ENCODE assay signal across 2 cellular contexts in the genomic region with DNA sequence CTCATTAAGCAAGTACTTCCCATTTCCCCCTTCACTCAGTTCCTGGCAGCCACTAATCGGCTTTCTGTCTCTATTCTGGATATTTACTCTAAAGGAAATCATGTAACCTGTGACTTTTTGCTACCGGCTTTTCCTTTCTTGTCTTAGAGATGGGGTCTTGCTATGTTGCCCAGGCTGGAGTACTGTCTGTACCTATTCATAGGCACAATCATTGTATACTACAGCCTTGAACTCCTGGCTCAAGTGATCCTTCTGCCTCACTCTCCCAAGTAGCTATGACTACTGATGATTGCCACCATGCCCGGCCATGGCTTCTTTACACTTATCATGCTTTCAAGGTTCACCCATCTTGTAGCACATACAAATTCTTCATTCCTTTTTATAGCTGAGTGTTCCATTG.
TF ChIP-seq lines count a peak whose summit lies in the region.

No MANE protein-coding gene starts in this region.

TF ChIP-seq in WTC11, 78 proteins besides CTCF, POLR2A, EP300 and RAD21:
- TF ChIP-seq ZNF121 (CRISPR knock-in tag; IDR thresholded peaks at IDR 0.05), result peak; percentile 56; the same call in 1 of the 2 replicates
- TF ChIP-seq ZNF416 (CRISPR knock-in tag; IDR thresholded peaks at IDR 0.05), result no peak

TF ChIP-seq in K562, 482 proteins besides CTCF, POLR2A, EP300 and RAD21:
- TF ChIP-seq PTTG1 (tag; IDR thresholded peaks at IDR 0.05; ENCODE audit: low read depth), result no peak
- TF ChIP-seq CGGBP1 (CRISPR knock-in tag; IDR thresholded peaks at IDR 0.05), result no peak
- TF ChIP-seq FOXM1 (IDR thresholded peaks at IDR 0.05; ENCODE audit: low read depth), result no peak
- TF ChIP-seq FOXM1 (CRISPR knock-in tag; IDR thresholded peaks at IDR 0.05; ENCODE audit: low read depth), result no peak
- no peak for TF ChIP-seq ZBTB49 (CRISPR knock-in tag; IDR thresholded peaks at IDR 0.05; ENCODE audit: borderline replicate concordance)
- no peak for TF ChIP-seq ZNF778 (CRISPR knock-in tag; IDR thresholded peaks at IDR 0.05)
- TF ChIP-seq ZFX (CRISPR knock-in tag; IDR thresholded peaks at IDR 0.05), result no peak
- peak; percentile 40; the same call in 1 of the 2 replicates for TF ChIP-seq ZNF121 (CRISPR knock-in tag; conservative IDR thresholded peaks at IDR 0.05)
- TF ChIP-seq FOS (IDR thresholded peaks at IDR 0.05; ENCODE audit: extremely low read depth, insufficient read length), result no peak
